In the genomic region with DNA sequence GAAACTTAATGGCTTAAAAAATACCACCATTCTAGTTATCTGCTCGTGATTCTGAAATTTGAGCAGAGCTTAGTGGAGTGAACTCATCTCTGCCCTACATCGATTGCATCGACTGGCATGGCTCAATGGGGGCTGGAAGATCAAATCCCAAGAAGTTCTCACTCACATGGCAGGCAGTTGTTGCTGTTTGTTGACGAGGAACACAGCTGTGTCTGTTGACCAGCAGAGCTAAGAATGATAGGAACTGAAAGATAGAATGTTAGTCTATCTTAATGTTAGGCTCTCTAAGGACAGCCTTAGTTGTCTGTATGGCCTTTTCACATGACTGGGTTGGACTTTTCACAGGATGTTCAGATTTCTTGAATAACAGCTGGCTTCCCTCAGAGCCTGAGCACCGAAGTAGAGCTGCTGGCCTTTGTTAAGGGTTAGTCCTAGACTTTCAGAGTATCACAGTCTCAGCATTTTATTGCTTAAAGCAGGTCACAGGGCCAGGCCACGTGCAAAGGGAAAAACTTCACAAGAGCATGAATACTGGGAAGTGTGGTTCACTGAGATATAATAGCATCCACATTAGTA, we compare ENCODE assay signal across 17 cellular contexts. TPM values are rescaled to one million over a fixed set of nuclear protein-coding genes. Genes with fewer than 3 reads are reported as not detected.
DNase-seq lines count a peak whose midpoint lies in the region; ATAC-seq, FAIRE-seq and TF ChIP-seq lines count a peak whose summit lies in the region.
"Had no signal": no experiment of that assay in that cellular context is flagged by ENCODE, and none has a peak within 500 bp of the region (broad histone marks: within the 10 kb centered on the region; RNA-seq: fewer than 3 reads in every experiment).

No MANE protein-coding gene starts in this region.

- no peaks in the 10 kb centered on the region for H3K4me1 ChIP-seq in kidney (ENCODE audit: control insufficient read depth in 1 of 2, insufficient read depth in 1 of 2, low read depth in 1 of 2, low read length in 2 of 2)
- H3K4me1 ChIP-seq: colonic mucosa, SJSA1, stomach had no signal

- intact Hi-C loops in kidney (cut with DNase I) (no loop called here), posterior cingulate gyrus (cut with DNase I) (no loop called here)

- no peak overlapping the region for H3K27ac Mint-ChIP-seq in glutamatergic neuron (ENCODE audit: unreplicated experiment)
- H3K27ac Mint-ChIP-seq: activated naive CD8-positive, alpha-beta T cell treated with anti-CD3 and anti-CD28 coated beads, Interleukin-2, amount 50 U/mL, for 24 hours had no signal

- H3K36me3 ChIP-seq in kidney (ENCODE audit: control insufficient read depth in 1 of 2, insufficient read depth in 2 of 2, low read length in 2 of 2) = no peaks in the 10 kb centered on the region
- H3K36me3 ChIP-seq: colonic mucosa, SJSA1, stomach had no signal

- no peak for TF ChIP-seq CTCF in kidney (IDR thresholded peaks at IDR 0.05; ENCODE audit: borderline replicate concordance, extremely low read depth, insufficient read depth)
- no peak for TF ChIP-seq CTCF in glutamatergic neuron (IDR thresholded peaks at IDR 0.05; ENCODE audit: partially characterized antibody, unreplicated experiment)

- H3K4me3 Mint-ChIP-seq in glutamatergic neuron (ENCODE audit: unreplicated experiment) = no peak overlapping the region
- H3K4me3 Mint-ChIP-seq: activated naive CD8-positive, alpha-beta T cell treated with anti-CD3 and anti-CD28 coated beads, Interleukin-2, amount 50 U/mL, for 24 hours; CD14-positive monocyte had no signal

- DNase-seq in kidney = peak; percentile 73
- no peak for DNase-seq in posterior cingulate gyrus
- DNase-seq in glutamatergic neuron = no peak
- DNase-seq: activated naive CD8-positive, alpha-beta T cell treated with anti-CD3 and anti-CD28 coated beads, Interleukin-2, amount 50 U/mL, for 24 hours; colonic mucosa; KBM-7; NCI-H187 treated with DMSO at 0.1 percent for 48 hours; NCI-H82; stomach had no signal

- ATAC-seq in GM18867 (IDR thresholded peaks at IDR 0.05; ENCODE audit: unreplicated experiment) (peak; percentile 58), GM21737 (IDR thresholded peaks at IDR 0.05; ENCODE audit: unreplicated experiment) (peak; percentile 52), HG03342 (IDR thresholded peaks at IDR 0.05; ENCODE audit: unreplicated experiment) (peak; percentile 50), HG03108 (IDR thresholded peaks at IDR 0.05; ENCODE audit: unreplicated experiment) (no peak), GM18520 (IDR thresholded peaks at IDR 0.05; ENCODE audit: unreplicated experiment) (no peak)
- ATAC-seq: activated naive CD8-positive, alpha-beta T cell treated with anti-CD3 and anti-CD28 coated beads, Interleukin-2, amount 50 U/mL, for 24 hours had no signal

- no peaks in the 10 kb centered on the region for H3K9me3 ChIP-seq in kidney (ENCODE audit: control insufficient read depth in 1 of 2, low read length in 2 of 2)
- H3K9me3 ChIP-seq: colonic mucosa, SJSA1 had no signal

- no peaks in the 10 kb centered on the region for H3K9me3 Mint-ChIP-seq in glutamatergic neuron (ENCODE audit: unreplicated experiment)

- no peaks in the 10 kb centered on the region for H3K27me3 Mint-ChIP-seq in glutamatergic neuron (ENCODE audit: unreplicated experiment)
- H3K27me3 Mint-ChIP-seq: activated naive CD8-positive, alpha-beta T cell treated with anti-CD3 and anti-CD28 coated beads, Interleukin-2, amount 50 U/mL, for 24 hours had no signal

- no peak for FAIRE-seq in kidney (lab: Jason Lieb, UNC)

- H3K36me3 Mint-ChIP-seq in glutamatergic neuron (ENCODE audit: unreplicated experiment) = no peaks in the 10 kb centered on the region
- H3K36me3 Mint-ChIP-seq: CD14-positive monocyte had no signal

- no peak overlapping the region for H3K27ac ChIP-seq in kidney (ENCODE audit: low read depth in 2 of 2, low read length in 2 of 2)
- H3K27ac ChIP-seq: colonic mucosa, SJSA1, stomach had no signal

- H3K4me3 ChIP-seq in kidney (ENCODE audit: low read length in 2 of 2) = no peak overlapping the region
- H3K4me3 ChIP-seq: colonic mucosa, SJSA1, stomach had no signal

- no peaks in the 10 kb centered on the region for H3K4me1 Mint-ChIP-seq in glutamatergic neuron (ENCODE audit: low read depth, unreplicated experiment)
- H3K4me1 Mint-ChIP-seq: activated naive CD8-positive, alpha-beta T cell treated with anti-CD3 and anti-CD28 coated beads, Interleukin-2, amount 50 U/mL, for 24 hours; CD14-positive monocyte had no signal

- H3K9ac ChIP-seq in kidney (ENCODE audit: low read length in 2 of 2) = no peak overlapping the region

RNA-seq across cellular contexts. Expression of gene IZUMO1R, which starts 31.6 kb away (rescaled TPM):
- total RNA-seq in kidney = not detected
- not detected for polyA plus RNA-seq in kidney (ENCODE audit: insufficient read depth, low read depth, low replicate concordance)
- total RNA-seq in glutamatergic neuron (ENCODE audit: unreplicated experiment) = not detected
- total RNA-seq: colonic mucosa, mononuclear cell, SJSA1, stomach had no signal
- polyA plus RNA-seq: CD14-positive monocyte, stomach had no signal

Comparison
In these comparisons a context has a peak if more than half of its experiments do, and no peak if none do; other contexts are left out.
1. ATAC-seq: peak in GM18867 (single experiment), GM21737 (single experiment) and HG03342 (single experiment); none in HG03108 (single experiment) and GM18520 (single experiment).